In genomic region chr5:15946026-15946425, GRCh38 we compare ENCODE assay signal across 23 cellular contexts.
"Had no signal": no experiment of that assay in that cellular context is flagged by ENCODE, and none has a peak within 500 bp of the region (broad histone marks: within the 10 kb centered on the region; RNA-seq: fewer than 3 reads in every experiment).

No MANE protein-coding gene starts in this region.

- H3K36me3 ChIP-seq: neutrophil, right lobe of liver, upper lobe of right lung, vagina had no signal

- H3K27me3 ChIP-seq: heart left ventricle, neutrophil, right lobe of liver, testis, tibial nerve, upper lobe of right lung, vagina had no signal

- DNase-seq: effector memory CD4-positive, alpha-beta T cell; heart left ventricle; hippocampal formation; kidney glomerular epithelial cell; mesendoderm; naive B cell; nephron progenitor cell; psoas muscle; retina; right lobe of liver; stimulated activated CD4-positive, alpha-beta T cell treated with anti-CD3 and anti-CD28 coated beads, Interleukin-2, amount 100 ng/mL, for 24 hours; stimulated activated CD4-positive, alpha-beta T cell treated with anti-CD3 and anti-CD28 coated beads, Interleukin-4, amount 100 ng/mL, for 4 hours; stimulated activated naive B cell treated with anti-CD40 and anti-IgM and Interleukin-4, amounts not matched to agents 10 μg/mL and 1 μg/mL and 100 μg/mL, for 72 hours; stimulated activated naive CD8-positive, alpha-beta T cell treated with anti-CD3 and anti-CD28 coated beads, Interleukin-15, amount 100 ng/mL, for 72 hours; testis; upper lobe of right lung had no signal

- H3K27me3 Mint-ChIP-seq: naive B cell; stimulated activated naive B cell treated with anti-CD40 and anti-IgM and Interleukin-4, amounts not matched to agents 10 μg/mL and 1 μg/mL and 100 μg/mL, for 72 hours; stimulated activated naive CD8-positive, alpha-beta T cell treated with anti-CD3 and anti-CD28 coated beads, Interleukin-15, amount 100 ng/mL, for 72 hours had no signal

- H3K27ac Mint-ChIP-seq: naive B cell; nephron progenitor cell; stimulated activated naive B cell treated with anti-CD40 and anti-IgM and Interleukin-4, amounts not matched to agents 10 μg/mL and 1 μg/mL and 100 μg/mL, for 72 hours; stimulated activated naive CD8-positive, alpha-beta T cell treated with anti-CD3 and anti-CD28 coated beads, Interleukin-15, amount 100 ng/mL, for 72 hours had no signal

- H3K4me1 ChIP-seq: heart left ventricle, psoas muscle, testis, upper lobe of right lung, vagina had no signal

- H3K9me3 ChIP-seq: heart left ventricle, neutrophil, psoas muscle, right lobe of liver, testis, tibial nerve, upper lobe of right lung, vagina had no signal

- ATAC-seq: esophagus mucosa; heart left ventricle; psoas muscle; right lobe of liver; stimulated activated naive B cell treated with anti-CD40 and anti-IgM and Interleukin-4, amounts not matched to agents 10 μg/mL and 1 μg/mL and 100 μg/mL, for 72 hours; stimulated activated naive CD8-positive, alpha-beta T cell treated with anti-CD3 and anti-CD28 coated beads, Interleukin-15, amount 100 ng/mL, for 72 hours; upper lobe of right lung had no signal

- H3K27ac ChIP-seq: heart left ventricle, neutrophil, psoas muscle, right lobe of liver, testis, tibial nerve, upper lobe of right lung, vagina had no signal

- H3K9me3 Mint-ChIP-seq: nephron progenitor cell had no signal

- FAIRE-seq: endometrium, frontal cortex, islet of Langerhans had no signal

- H3K4me3 ChIP-seq: heart left ventricle, psoas muscle, right lobe of liver, testis, tibial nerve, upper lobe of right lung, vagina had no signal

- H3K36me3 Mint-ChIP-seq: naive B cell; stimulated activated naive B cell treated with anti-CD40 and anti-IgM and Interleukin-4, amounts not matched to agents 10 μg/mL and 1 μg/mL and 100 μg/mL, for 72 hours had no signal

- H3K4me3 Mint-ChIP-seq: nephron progenitor cell; stimulated activated naive B cell treated with anti-CD40 and anti-IgM and Interleukin-4, amounts not matched to agents 10 μg/mL and 1 μg/mL and 100 μg/mL, for 72 hours; stimulated activated naive CD8-positive, alpha-beta T cell treated with anti-CD3 and anti-CD28 coated beads, Interleukin-15, amount 100 ng/mL, for 72 hours had no signal

- H3K4me1 Mint-ChIP-seq: naive B cell; stimulated activated naive B cell treated with anti-CD40 and anti-IgM and Interleukin-4, amounts not matched to agents 10 μg/mL and 1 μg/mL and 100 μg/mL, for 72 hours; stimulated activated naive CD8-positive, alpha-beta T cell treated with anti-CD3 and anti-CD28 coated beads, Interleukin-15, amount 100 ng/mL, for 72 hours had no signal
